ENCODE assay signal across 9 cellular contexts in the genomic region with DNA sequence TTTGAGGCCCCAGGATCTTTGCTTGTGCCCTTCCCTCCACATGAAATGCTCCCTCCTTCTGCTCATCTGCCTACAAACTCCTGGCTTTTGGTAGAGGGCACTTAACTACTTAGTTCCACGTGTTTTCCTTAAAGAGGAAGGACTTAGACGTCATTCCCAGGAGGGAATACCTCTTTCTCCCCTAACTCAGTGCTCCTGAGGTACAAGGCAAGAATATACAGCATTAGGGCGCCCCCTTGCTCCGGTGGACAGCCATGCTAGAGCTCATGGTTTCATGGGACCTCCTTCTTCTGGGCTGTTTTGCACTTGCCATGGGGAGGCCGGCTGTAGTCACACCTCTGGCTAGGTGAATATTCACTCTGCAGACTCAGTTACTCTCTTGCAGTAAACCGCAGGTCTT.
DNase-seq lines count a peak whose midpoint lies in the region; ATAC-seq and TF ChIP-seq lines count a peak whose summit lies in the region.
"Had no signal": no experiment of that assay in that cellular context is flagged by ENCODE, and none has a peak within 500 bp of the region (broad histone marks: within the 10 kb centered on the region; RNA-seq: fewer than 3 reads in every experiment).

No MANE protein-coding gene starts in this region.

- no peaks in the 10 kb centered on the region for H3K36me3 ChIP-seq in breast epithelium
- no peaks in the 10 kb centered on the region for H3K36me3 ChIP-seq in IMR-90 (ENCODE audit: control insufficient read depth, insufficient read depth, low read length)
- no peaks in the 10 kb centered on the region for H3K36me3 ChIP-seq in SU-DHL-6 (ENCODE audit: low read length)
- no peaks in the 10 kb centered on the region for H3K36me3 ChIP-seq in left ventricle myocardium inferior

- H2AFZ ChIP-seq in IMR-90 (replicated peaks; ENCODE audit: low read length, poor library complexity) (peak overlapping the region; percentile 21), SU-DHL-6 (ENCODE audit: low read depth, low read length, severe bottlenecking) (no peak overlapping the region)

- TF ChIP-seq CTCF in MCF 10A (IDR thresholded peaks at IDR 0.05; ENCODE audit: unreplicated experiment) (peak; percentile 69), breast epithelium (IDR thresholded peaks at IDR 0.05) (no peak), IMR-90 (conservative IDR thresholded peaks at IDR 0.05; ENCODE audit: low read depth, low read length) (no peak), SU-DHL-6 (IDR thresholded peaks at IDR 0.05; ENCODE audit: insufficient read depth, low read length, poor library complexity, severe bottlenecking) (peak; percentile 94), left ventricle myocardium inferior (IDR thresholded peaks at IDR 0.05; ENCODE audit: borderline replicate concordance) (peak; percentile 72)

- no peak overlapping the region for H2BK20ac ChIP-seq in IMR-90 (ENCODE audit: low read depth, low read length)

- no peak overlapping the region for H4K8ac ChIP-seq in IMR-90 (ENCODE audit: low read depth in 2 of 2, low read length in 2 of 2)

- H4K20me1 ChIP-seq in IMR-90 (ENCODE audit: insufficient read depth, low read length) (no peaks in the 10 kb centered on the region), SU-DHL-6 (ENCODE audit: low read depth, low read length) (no peaks in the 10 kb centered on the region)

- no peaks in the 10 kb centered on the region for H3K27me3 Mint-ChIP-seq in MCF 10A (ENCODE audit: insufficient read depth, unreplicated experiment)
- peaks cover 8% of the 10 kb centered on the region for H3K27me3 Mint-ChIP-seq in stimulated activated naive CD8-positive, alpha-beta T cell treated with anti-CD3 and anti-CD28 coated beads, Interleukin-15, amount 100 ng/mL, for 72 hours
- H3K27me3 Mint-ChIP-seq: activated naive CD8-positive, alpha-beta T cell had no signal

- intact Hi-C loops in MCF 10A (cut with micrococcal nuclease) (loop anchor here (1.0 to 5.0 kb wide), 3 partner anchors 52 to 232 kb away; no protein-coding TSS in a partner anchor), breast epithelium (cut with DNase I; ENCODE audit: low total_unique reads) (no loop called here), IMR-90 (cut with micrococcal nuclease) (no loop called here), left ventricle myocardium inferior (cut with micrococcal nuclease) (no loop called here)

- no peak overlapping the region for H2BK120ac ChIP-seq in IMR-90 (ENCODE audit: low read depth, low read length)

- H3K27me3 ChIP-seq in breast epithelium (no peaks in the 10 kb centered on the region), IMR-90 (ENCODE audit: control insufficient read depth, insufficient read depth, low read length) (no peaks in the 10 kb centered on the region), SU-DHL-6 (ENCODE audit: low read length) (no peaks in the 10 kb centered on the region), left ventricle myocardium inferior (ENCODE audit: low read depth) (peaks cover 5% of the 10 kb centered on the region)

- H3K9me1 ChIP-seq in IMR-90 (ENCODE audit: insufficient read depth, low read length) = no peaks in the 10 kb centered on the region

- DNase-seq in MCF 10A (ENCODE audit: unreplicated experiment) (peak; percentile 82), breast epithelium (ENCODE audit: low spot score in 2 of 2) (no peak), IMR-90 (no peak), left ventricle myocardium inferior (peak; percentile 60), SK-N-DZ (ENCODE audit: low spot score) (no peak), hippocampal formation (lab: John Stamatoyannopoulos, UW) (no peak)
- peak in 1 of 2 donors; percentile 31 for DNase-seq in stimulated activated naive CD8-positive, alpha-beta T cell treated with anti-CD3 and anti-CD28 coated beads, Interleukin-15, amount 100 ng/mL, for 72 hours

- POLR2A ChIA-PET in MCF 10A (lab: Yijun Ruan, JAX) (interaction anchor here (0.6 kb wide), 1 partner anchor 91 kb away, joined by 4 read pairs; no protein-coding TSS in a partner anchor), IMR-90 (lab: Charles Lee; ENCODE audit: unreplicated experiment) (no interaction called here)

- H3K9me2 ChIP-seq in SU-DHL-6 (replicated peaks; ENCODE audit: insufficient read depth, low read length) = no peaks in the 10 kb centered on the region

- no peak overlapping the region for H2AK9ac ChIP-seq in IMR-90 (replicated peaks; ENCODE audit: low read depth, low read length, poor library complexity)

- H3K4me1 Mint-ChIP-seq in MCF 10A (ENCODE audit: insufficient read depth, unreplicated experiment) = peaks cover 14% of the 10 kb centered on the region
- peaks cover 6% of the 10 kb centered on the region for H3K4me1 Mint-ChIP-seq in stimulated activated naive CD8-positive, alpha-beta T cell treated with anti-CD3 and anti-CD28 coated beads, Interleukin-15, amount 100 ng/mL, for 72 hours

- no peaks in the 10 kb centered on the region for H3K4me1 ChIP-seq in breast epithelium
- H3K4me1 ChIP-seq in IMR-90 (ENCODE audit: control insufficient read depth, insufficient read depth, low read length) = no peaks in the 10 kb centered on the region
- no peaks in the 10 kb centered on the region for H3K4me1 ChIP-seq in left ventricle myocardium inferior

- no peak overlapping the region for H2AK5ac ChIP-seq in IMR-90 (ENCODE audit: low read depth, low read length)

- H3K79me1 ChIP-seq in IMR-90 (ENCODE audit: low read depth in 1 of 2, low read length in 2 of 2) = no peaks in the 10 kb centered on the region

- no peak for TF ChIP-seq POLR2A in breast epithelium (IDR thresholded peaks at IDR 0.05)
- TF ChIP-seq POLR2A in IMR-90 (IDR thresholded peaks at IDR 0.05; ENCODE audit: low read depth, low read length) = no peak

- H3K9me3 ChIP-seq in breast epithelium = no peaks in the 10 kb centered on the region
- peaks cover 27% of the 10 kb centered on the region for H3K9me3 ChIP-seq in IMR-90 (ENCODE audit: control insufficient read depth, insufficient read depth, low read length)
- no peaks in the 10 kb centered on the region for H3K9me3 ChIP-seq in SU-DHL-6 (ENCODE audit: insufficient read depth, low read length)
- H3K9me3 ChIP-seq in left ventricle myocardium inferior (replicated peaks) = no peaks in the 10 kb centered on the region

- H3F3A ChIP-seq in SU-DHL-6 (ENCODE audit: insufficient read depth) = no peaks in the 10 kb centered on the region

- H3K14ac ChIP-seq in IMR-90 (replicated peaks; ENCODE audit: low read depth, low read length) = no peak overlapping the region

- no peak overlapping the region for H2BK15ac ChIP-seq in IMR-90 (ENCODE audit: low read depth, low read length)

- TF ChIP-seq RAD21 in IMR-90 (IDR thresholded peaks at IDR 0.05; ENCODE audit: low read length) = no peak

- CTCF ChIA-PET in MCF 10A (lab: Yijun Ruan, JAX) (interaction anchor here (0.5 to 0.9 kb wide), 2 partner anchors 8 to 53 kb away, joined by 4 to 6 read pairs; no protein-coding TSS in a partner anchor), IMR-90 (lab: Yijun Ruan, JAX) (no interaction called here)

- H3K4me2 ChIP-seq in IMR-90 (ENCODE audit: low read depth, low read length) (no peak overlapping the region), SU-DHL-6 (ENCODE audit: low read depth, low read length, poor library complexity, severe bottlenecking) (no peak overlapping the region)

- 4% methylated on average over 4 of the region's 6 CpGs; no CpG with 5 or more reads in 1 of the 2 experiments for WGBS in IMR-90 (ENCODE audit: extremely low coverage in 2 of 2, insufficient read length in 1 of 2), 2 experiments

- no peak overlapping the region for H2BK5ac ChIP-seq in IMR-90 (ENCODE audit: low read depth, low read length, poor library complexity, severe bottlenecking)

- no peak overlapping the region for H3K4ac ChIP-seq in IMR-90 (ENCODE audit: low read depth, low read length)

- H4K5ac ChIP-seq in IMR-90 (ENCODE audit: low read depth, low read length) = no peak overlapping the region

- no peaks in the 10 kb centered on the region for H3K36me3 Mint-ChIP-seq in MCF 10A (ENCODE audit: insufficient read depth, unreplicated experiment)

- dilution Hi-C loops in IMR-90 (cut with HindIII; ENCODE audit: low sequenced_read_pairs, unreplicated experiment) = no loop called here

- H3K79me2 ChIP-seq in SU-DHL-6 (ENCODE audit: insufficient read depth, low read length) = no peaks in the 10 kb centered on the region

- no peak overlapping the region for H3K56ac ChIP-seq in IMR-90 (ENCODE audit: extremely low read depth, insufficient read depth, low read length)

- H3K4me3 ChIP-seq in breast epithelium (no peak overlapping the region), IMR-90 (ENCODE audit: insufficient read depth, low read depth, low read length) (no peak overlapping the region), SU-DHL-6 (ENCODE audit: insufficient read depth, low read length, poor library complexity, severe bottlenecking) (no peak overlapping the region), left ventricle myocardium inferior (no peak overlapping the region)

- H4K91ac ChIP-seq in IMR-90 (ENCODE audit: insufficient read depth, low read depth, low read length) = no peak overlapping the region

- no peaks in the 10 kb centered on the region for H3K9me3 Mint-ChIP-seq in MCF 10A (ENCODE audit: unreplicated experiment)
- H3K9me3 Mint-ChIP-seq in stimulated activated naive CD8-positive, alpha-beta T cell treated with anti-CD3 and anti-CD28 coated beads, Interleukin-15, amount 100 ng/mL, for 72 hours = no peaks in the 10 kb centered on the region

- ATAC-seq in IMR-90 (ENCODE audit: low read depth) = no peak
- ATAC-seq in stimulated activated naive CD8-positive, alpha-beta T cell treated with anti-CD3 and anti-CD28 coated beads, Interleukin-15, amount 100 ng/mL, for 72 hours = peak; percentile 61

- H3K18ac ChIP-seq in IMR-90 (ENCODE audit: low read depth, low read length) = no peak overlapping the region

- no peak overlapping the region for H3K23ac ChIP-seq in IMR-90 (ENCODE audit: low read depth, low read length)

- H3K9ac ChIP-seq in IMR-90 (ENCODE audit: low read depth, low read length) (no peak overlapping the region), SU-DHL-6 (ENCODE audit: low read length) (no peak overlapping the region)

- in situ Hi-C loops in IMR-90 (cut with MboI; ENCODE audit: low sequenced_read_pairs) = no loop called here

- no TSS peak for BruUV-seq in MCF 10A (replicated peaks; lab: Mats Ljungman, UMichigan)
- BruUV-seq in IMR-90 (replicated peaks; lab: Mats Ljungman, UMichigan) = no TSS peak

- no peak overlapping the region for H3K4me3 Mint-ChIP-seq in MCF 10A (ENCODE audit: unreplicated experiment)
- H3K4me3 Mint-ChIP-seq in stimulated activated naive CD8-positive, alpha-beta T cell treated with anti-CD3 and anti-CD28 coated beads, Interleukin-15, amount 100 ng/mL, for 72 hours = no peak overlapping the region
- H3K4me3 Mint-ChIP-seq: activated naive CD8-positive, alpha-beta T cell had no signal

- H3K27ac ChIP-seq in breast epithelium (no peak overlapping the region), IMR-90 (ENCODE audit: insufficient read depth, low read length) (no peak overlapping the region), SU-DHL-6 (ENCODE audit: low read depth, low read length) (no peak overlapping the region), left ventricle myocardium inferior (replicated peaks) (no peak overlapping the region)

- no peak overlapping the region for H3K27ac Mint-ChIP-seq in MCF 10A (ENCODE audit: low read depth, unreplicated experiment)
- H3K27ac Mint-ChIP-seq in stimulated activated naive CD8-positive, alpha-beta T cell treated with anti-CD3 and anti-CD28 coated beads, Interleukin-15, amount 100 ng/mL, for 72 hours = no peak overlapping the region
- H3K27ac Mint-ChIP-seq: activated naive CD8-positive, alpha-beta T cell had no signal

TF ChIP-seq in IMR-90, 13 proteins besides CTCF, POLR2A, EP300 and RAD21 (continues in another document):
- no peak for TF ChIP-seq RFX5 (IDR thresholded peaks at IDR 0.05; ENCODE audit: low read depth, low read length)

Comparison
In these comparisons a context has a peak if more than half of its experiments do, and no peak if none do; other contexts are left out.
1. DNase-seq: peak in MCF 10A (single experiment) and left ventricle myocardium inferior (single experiment); none in breast epithelium (0 of 2), IMR-90 (single experiment), SK-N-DZ (single experiment) and hippocampal formation (0 of 2).
2. CTCF ChIP-seq: peak in MCF 10A (single experiment), SU-DHL-6 (single experiment) and left ventricle myocardium inferior (single experiment); none in breast epithelium (0 of 3) and IMR-90 (single experiment).